1 cellular context compared by ENCODE assay signal in the genomic region with DNA sequence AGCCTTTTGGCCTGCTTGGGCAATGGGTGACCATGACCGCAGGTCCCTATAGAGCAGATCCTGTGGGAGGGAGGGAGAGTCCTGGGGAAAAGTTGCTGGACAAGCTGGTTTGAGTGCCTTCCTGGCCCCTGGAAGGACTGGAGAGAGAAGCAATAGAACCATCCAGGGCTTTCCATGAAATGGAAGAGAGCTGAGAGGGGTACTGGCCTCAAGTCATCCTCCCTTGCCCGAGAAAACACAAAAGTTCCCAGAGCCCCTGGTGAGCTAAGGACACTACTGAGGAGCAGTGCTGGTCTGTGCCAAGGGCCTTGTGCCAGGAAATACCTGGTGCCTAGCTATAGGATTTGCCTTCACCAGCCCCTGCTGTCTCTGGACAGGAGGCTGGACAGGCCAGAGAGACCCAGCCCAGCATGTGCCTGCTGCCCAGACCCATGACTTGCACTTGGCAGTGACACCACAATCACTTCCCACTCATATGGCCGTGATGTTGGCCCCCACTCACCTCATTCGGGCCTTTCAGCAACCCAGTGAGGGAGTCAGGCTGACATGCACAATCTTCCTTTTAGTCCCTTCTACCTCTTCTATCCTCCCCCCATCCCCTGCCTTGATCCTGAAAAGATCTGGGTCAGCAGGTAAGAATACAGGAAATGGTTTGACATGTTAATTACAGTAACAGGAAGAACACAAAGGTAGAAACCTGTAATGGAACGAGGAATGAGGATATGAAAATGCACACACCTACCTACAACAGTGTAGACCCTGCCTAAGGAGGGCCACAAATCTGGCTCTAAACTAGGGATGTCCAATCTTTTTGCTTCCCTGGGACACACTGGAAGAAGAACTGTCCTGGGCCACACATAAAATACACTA.
TF ChIP-seq lines count a peak whose summit lies in the region.

No MANE protein-coding gene starts in this region.

TF ChIP-seq in WTC11, 78 proteins besides CTCF, POLR2A, EP300 and RAD21 (continued from another document):
- TF ChIP-seq, protein P1, sequence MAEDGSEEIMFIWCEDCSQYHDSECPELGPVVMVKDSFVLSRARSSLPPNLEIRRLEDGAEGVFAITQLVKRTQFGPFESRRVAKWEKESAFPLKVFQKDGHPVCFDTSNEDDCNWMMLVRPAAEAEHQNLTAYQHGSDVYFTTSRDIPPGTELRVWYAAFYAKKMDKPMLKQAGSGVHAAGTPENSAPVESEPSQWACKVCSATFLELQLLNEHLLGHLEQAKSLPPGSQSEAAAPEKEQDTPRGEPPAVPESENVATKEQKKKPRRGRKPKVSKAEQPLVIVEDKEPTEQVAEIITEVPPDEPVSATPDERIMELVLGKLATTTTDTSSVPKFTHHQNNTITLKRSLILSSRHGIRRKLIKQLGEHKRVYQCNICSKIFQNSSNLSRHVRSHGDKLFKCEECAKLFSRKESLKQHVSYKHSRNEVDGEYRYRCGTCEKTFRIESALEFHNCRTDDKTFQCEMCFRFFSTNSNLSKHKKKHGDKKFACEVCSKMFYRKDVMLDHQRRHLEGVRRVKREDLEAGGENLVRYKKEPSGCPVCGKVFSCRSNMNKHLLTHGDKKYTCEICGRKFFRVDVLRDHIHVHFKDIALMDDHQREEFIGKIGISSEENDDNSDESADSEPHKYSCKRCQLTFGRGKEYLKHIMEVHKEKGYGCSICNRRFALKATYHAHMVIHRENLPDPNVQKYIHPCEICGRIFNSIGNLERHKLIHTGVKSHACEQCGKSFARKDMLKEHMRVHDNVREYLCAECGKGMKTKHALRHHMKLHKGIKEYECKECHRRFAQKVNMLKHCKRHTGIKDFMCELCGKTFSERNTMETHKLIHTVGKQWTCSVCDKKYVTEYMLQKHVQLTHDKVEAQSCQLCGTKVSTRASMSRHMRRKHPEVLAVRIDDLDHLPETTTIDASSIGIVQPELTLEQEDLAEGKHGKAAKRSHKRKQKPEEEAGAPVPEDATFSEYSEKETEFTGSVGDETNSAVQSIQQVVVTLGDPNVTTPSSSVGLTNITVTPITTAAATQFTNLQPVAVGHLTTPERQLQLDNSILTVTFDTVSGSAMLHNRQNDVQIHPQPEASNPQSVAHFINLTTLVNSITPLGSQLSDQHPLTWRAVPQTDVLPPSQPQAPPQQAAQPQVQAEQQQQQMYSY (CRISPR knock-in tag; IDR thresholded peaks at IDR 0.05), result no peak
